ENCODE assay signal across 8 cellular contexts in genomic region chr1:16204634-16205332, GRCh38. TPM values are rescaled to one million over a fixed set of nuclear protein-coding genes. Genes with fewer than 3 reads are reported as not detected.
DNase-seq lines count a peak whose midpoint lies in the region; ATAC-seq and TF ChIP-seq lines count a peak whose summit lies in the region.

No MANE protein-coding gene starts in this region.

- no peak overlapping the region for H3K27ac ChIP-seq in AG04450 (ENCODE audit: low read depth, low read length)
- H3K27ac ChIP-seq in VCaP = no peak overlapping the region
- no peak overlapping the region for H3K27ac ChIP-seq in fibroblast of lung (ENCODE audit: insufficient read depth, low read length)
- H3K27ac ChIP-seq in testis = no peak overlapping the region

- no peaks in the 10 kb centered on the region for H3K36me3 ChIP-seq in fibroblast of lung (ENCODE audit: control insufficient read depth, insufficient read depth, low read length)
- H3K36me3 ChIP-seq in testis (ENCODE audit: low read depth, missing control alignments) = no peaks in the 10 kb centered on the region

- ATAC-seq in GM19035 (IDR thresholded peaks at IDR 0.05; ENCODE audit: unreplicated experiment) (no peak), HG03135 (IDR thresholded peaks at IDR 0.05; ENCODE audit: unreplicated experiment) (no peak)

- DNase-seq in AG04450 (ENCODE audit: low read depth, low spot score) (no peak), fibroblast of lung (ENCODE audit: low read depth in 2 of 2) (no peak), testis (peak; percentile 50), HPDE6-E6E7 (ENCODE audit: extremely low spot score) (no peak)

- H3K79me2 ChIP-seq in fibroblast of lung (ENCODE audit: control insufficient read depth, insufficient read depth, low read length) = no peaks in the 10 kb centered on the region

- no peak overlapping the region for H3K4me2 ChIP-seq in fibroblast of lung (ENCODE audit: extremely low read depth, insufficient read depth, low read length)

- H3K9me3 ChIP-seq in AG04450 (ENCODE audit: control insufficient read depth, insufficient read depth, low read length) (no peaks in the 10 kb centered on the region; the same call in 1 of the 2 replicates), fibroblast of lung (ENCODE audit: control insufficient read depth, insufficient read depth, low read depth, low read length) (no peaks in the 10 kb centered on the region), testis (no peaks in the 10 kb centered on the region)

- H3K4me1 ChIP-seq in fibroblast of lung (ENCODE audit: control insufficient read depth, extremely low read depth, insufficient read depth, low read length) (peaks cover 6% of the 10 kb centered on the region), testis (peaks cover 10% of the 10 kb centered on the region)

- intact Hi-C loops in testis (cut with DNase I; ENCODE audit: low total_unique reads) = no loop called here

- no peak overlapping the region for H2AFZ ChIP-seq in fibroblast of lung (ENCODE audit: low read length)

- CTCF ChIA-PET in AG04450 (lab: Charles Lee) = no interaction called here

- WGBS in testis, 2 donors = 83 to 85% methylated on average over 7 to 12 of the region's 12 CpGs

- H3K27me3 ChIP-seq in AG04450 (ENCODE audit: control insufficient read depth, insufficient read depth, low read length) (no peaks in the 10 kb centered on the region), fibroblast of lung (ENCODE audit: control insufficient read depth, insufficient read depth, low read length) (no peaks in the 10 kb centered on the region), testis (no peaks in the 10 kb centered on the region)

- H3K4me3 ChIP-seq in AG04450 (ENCODE audit: low read depth, low read length) (no peak overlapping the region), GM12875 (ENCODE audit: low read depth, low read length) (no peak overlapping the region), fibroblast of lung (replicated peaks in 1 of 4; ENCODE audit: control extremely low read depth in 1 of 4, insufficient read depth in 1 of 4, low read depth in 3 of 4, low read length in 4 of 4) (no peak overlapping the region), testis (no peak overlapping the region)

- TF ChIP-seq POLR2A in testis (IDR thresholded peaks at IDR 0.05) = no peak

- no peak overlapping the region for H3K9ac ChIP-seq in fibroblast of lung (ENCODE audit: insufficient read depth, low read length)

- POLR2A ChIA-PET in AG04450 (lab: Yijun Ruan, JAX) = interaction anchor here (0.6 kb wide), 1 partner anchor 54 kb away, joined by 3 read pairs; no protein-coding TSS in a partner anchor

- H4K20me1 ChIP-seq in fibroblast of lung (ENCODE audit: control insufficient read depth, extremely low read depth, insufficient read depth, low read length) = no peaks in the 10 kb centered on the region

- TF ChIP-seq CTCF in AG04450 (IDR thresholded peaks at IDR 0.05; ENCODE audit: low read depth, low read length) = peak; percentile 40
- peak; percentile 37; the same call in 1 of the 2 replicates for TF ChIP-seq CTCF in GM12875 (IDR thresholded peaks at IDR 0.05; ENCODE audit: borderline replicate concordance, insufficient read depth, low read depth, low read length)
- TF ChIP-seq CTCF in VCaP (conservative IDR thresholded peaks at IDR 0.05) = peak; percentile 40
- TF ChIP-seq CTCF in fibroblast of lung (conservative IDR thresholded peaks at IDR 0.05 in 1 of 2, IDR thresholded peaks at IDR 0.05 in 1 of 2; ENCODE audit: low read depth in 1 of 2, low read length in 2 of 2) = peak; percentile 14 to 26
- TF ChIP-seq CTCF in testis (IDR thresholded peaks at IDR 0.05) = no peak

RNA-seq across cellular contexts. Expression of gene ARHGEF19, which starts 7.7 kb away (rescaled TPM):
- 6.7 and 9.5 TPM in 2 replicates for polyA plus RNA-seq in AG04450 (2011; rRNA removed)
- 4.5 and 4.6 TPM in 2 replicates for polyA minus RNA-seq in AG04450 (2011; rRNA and poly(A)+ RNA removed)
- total RNA-seq in fibroblast of lung = 3.3 and 3.6 TPM in 2 replicates
- 2.5 and 3.3 TPM in 2 replicates for polyA plus RNA-seq in fibroblast of lung
- polyA plus RNA-seq in fibroblast of lung (2012) = 4.9 and 5.1 TPM in 2 replicates
- polyA minus RNA-seq in fibroblast of lung (ENCODE audit: low replicate concordance) = 6.9 and 7.3 TPM in 2 replicates
- total RNA-seq in testis = 10 to 100 TPM in 1 of 2 donors, 1 to 10 TPM in 1; 8.5 to 10.1 TPM
- 6.0 TPM for polyA plus RNA-seq in testis (ENCODE audit: insufficient read depth, low read depth, low replicate concordance)

RNA-seq across cellular contexts. Expression of gene CPLANE2, which starts 32.2 kb away (rescaled TPM):
- polyA plus RNA-seq in AG04450 (2011; rRNA removed) (3.6 and 5.7 TPM in 2 replicates), fibroblast of lung (2.4 and 4.0 TPM in 2 replicates), testis (ENCODE audit: insufficient read depth, low read depth, low replicate concordance) (10.6 TPM)
- polyA minus RNA-seq in AG04450 (2011; rRNA and poly(A)+ RNA removed) = 8.2 and 11.6 TPM in 2 replicates
- total RNA-seq in fibroblast of lung (12.1 and 19.2 TPM in 2 replicates), testis (10 to 100 TPM; 11.1 to 11.8 TPM)
- polyA plus RNA-seq in fibroblast of lung (2012) = 5.6 and 5.8 TPM in 2 replicates
- polyA minus RNA-seq in fibroblast of lung (ENCODE audit: low replicate concordance) = 3.4 and 7.7 TPM in 2 replicates

RNA-seq across cellular contexts. Expression of gene EPHA2, which starts 48.9 kb away (rescaled TPM):
- polyA plus RNA-seq in AG04450 (2011; rRNA removed) (19.1 and 26.0 TPM in 2 replicates), fibroblast of lung (9.8 and 22.6 TPM in 2 replicates), testis (ENCODE audit: insufficient read depth, low read depth, low replicate concordance) (5.1 TPM)
- 40.4 and 54.9 TPM in 2 replicates for polyA minus RNA-seq in AG04450 (2011; rRNA and poly(A)+ RNA removed)
- total RNA-seq in fibroblast of lung (21.1 and 24.6 TPM in 2 replicates), testis (10 to 100 TPM in 1 of 2 donors, 1 to 10 TPM in 1; 5.7 to 14.1 TPM)
- 11.0 and 26.4 TPM in 2 replicates for polyA plus RNA-seq in fibroblast of lung (2012)
- 46.5 and 99.3 TPM in 2 replicates for polyA minus RNA-seq in fibroblast of lung (ENCODE audit: low replicate concordance)

Comparison
In these comparisons a context has a peak if more than half of its experiments do, and no peak if none do; other contexts are left out.
1. CTCF ChIP-seq: peak in AG04450 (single experiment), GM12875 (single experiment), VCaP (single experiment) and fibroblast of lung (2 of 2); none in testis (0 of 3).